ENCODE assay signal across 27 cellular contexts in genomic region chr11:68934321-68934645, GRCh38. TPM values are rescaled to one million over a fixed set of nuclear protein-coding genes. Genes with fewer than 3 reads are reported as not detected.
A peak's percentile ranks its signal among the peaks of the same experiment; 100 is the strongest.
DNase-seq lines count a peak whose midpoint lies in the region; ATAC-seq, FAIRE-seq and TF ChIP-seq lines count a peak whose summit lies in the region.
"Had no signal": no experiment of that assay in that cellular context is flagged by ENCODE, and none has a peak within 500 bp of the region (broad histone marks: within the 10 kb centered on the region; RNA-seq: fewer than 3 reads in every experiment).

No MANE protein-coding gene starts in this region.

- H3K4me3 Mint-ChIP-seq in H9: no peak overlapping the region
- H3K4me3 Mint-ChIP-seq: CD8-positive, alpha-beta T cell; IgD-negative memory B cell had no signal

- intact Hi-C loops in testis (cut with DNase I; ENCODE audit: low total_unique reads): no loop called here

- H3K4me2 ChIP-seq in H9 (ENCODE audit: insufficient read depth, insufficient read length, low read length) (no peak overlapping the region), H1 (ENCODE audit: insufficient read depth in 1 of 2, low read depth in 2 of 2, low read length in 2 of 2) (no peak overlapping the region), neuronal stem cell (ENCODE audit: insufficient read depth, low read length, poor library complexity, severe bottlenecking) (no peak overlapping the region)
- H3K4me2 ChIP-seq: KMS-11 had no signal

- peaks cover 4 to 25% (median 16%) of the 10 kb centered on the region in 4 experiments; a peak in 6 of 8 replicates for H3K36me3 ChIP-seq in H1 (ENCODE audit: control insufficient read depth in 2 of 4, insufficient read depth in 4 of 4, low read length in 3 of 4)
- peaks cover 40 to 88% of the 10 kb centered on the region in 2 donors for H3K36me3 ChIP-seq in neuronal stem cell (replicated peaks in 1 of 2; ENCODE audit: control insufficient read depth in 2 of 2, insufficient read depth in 2 of 2, low read length in 2 of 2)
- H3K36me3 ChIP-seq in testis (ENCODE audit: low read depth, missing control alignments): no peaks in the 10 kb centered on the region

- TF ChIP-seq CTCF in H9 (conservative IDR thresholded peaks at IDR 0.05) (0 out of 3 replicates have a peak, but pooled peaks have one; percentile 19), H1 (IDR thresholded peaks at IDR 0.05; ENCODE audit: control extremely low read depth in 1 of 3, insufficient read depth in 1 of 3, low read depth in 1 of 3, low read length in 3 of 3) (peak in 2 of 3 experiments; percentile 29 to 31; a peak in 2 of 4 replicates), testis (IDR thresholded peaks at IDR 0.05) (no peak)

- WGBS in H9 (ENCODE audit: extremely low coverage, insufficient read length, low lambda C conversion rate): no CpG with 5 or more reads among the region's 12 CpGs
- WGBS in H1 (ENCODE audit: extremely low coverage in 1 of 2, insufficient coverage in 1 of 2, insufficient read length in 1 of 2, insufficient replicate concordance in 2 of 2, low coverage in 1 of 2, low lambda C conversion rate in 2 of 2, missing lambda C conversion rate in 1 of 2), 2 experiments: 89% methylated on average over 12 of the region's 12 CpGs; no CpG with 5 or more reads in 1 of the 2 experiments
- WGBS in neuronal stem cell (ENCODE audit: extremely low coverage in 2 of 2, insufficient read length in 2 of 2, insufficient replicate concordance in 1 of 2), 2 donors: no CpG with 5 or more reads among the region's 12 CpGs
- 84 to 100% methylated on average over 5 to 12 of the region's 12 CpGs for WGBS in testis, 2 donors

- no peak overlapping the region for H2AK5ac ChIP-seq in H9 (ENCODE audit: insufficient read length, low read length)
- H2AK5ac ChIP-seq in H1 (ENCODE audit: low read depth, low read length): no peak overlapping the region
- peak overlapping the region; percentile 18 for H2AK5ac ChIP-seq in neuronal stem cell (ENCODE audit: low read depth, low read length)

- H2BK5ac ChIP-seq in H9 (ENCODE audit: insufficient read length, low read length): no peak overlapping the region
- H2BK5ac ChIP-seq in H1 (ENCODE audit: low read depth, low read length): no peak overlapping the region
- peak overlapping the region; percentile 48 for H2BK5ac ChIP-seq in neuronal stem cell (ENCODE audit: low read length)

- H3K27ac Mint-ChIP-seq in H9: no peak overlapping the region
- H3K27ac Mint-ChIP-seq: CD8-positive, alpha-beta T cell; IgD-negative memory B cell had no signal

- H2AFZ ChIP-seq in H9 (ENCODE audit: low read length): no peak overlapping the region
- H2AFZ ChIP-seq in H1 (ENCODE audit: low read length): no peak overlapping the region
- no peak overlapping the region for H2AFZ ChIP-seq in neuronal stem cell (ENCODE audit: low read length)

- H3K36me3 Mint-ChIP-seq in H9 (ENCODE audit: insufficient read depth in 1 of 3, low read depth in 3 of 3): peaks cover 10 to 55% (median 36%) of the 10 kb centered on the region in 3 experiments; a peak in 6 of 7 replicates

- CTCF ChIA-PET in H1 (lab: Charles Lee; ENCODE audit: partially characterized antibody): interaction anchor here (1.1 to 2.6 kb wide), 4 partner anchors 13 to 78 kb away, joined by 3 to 6 read pairs (median 4); no protein-coding TSS in a partner anchor

- H3K9me3 ChIP-seq in H9 (ENCODE audit: control insufficient read depth, low read depth, low read length) (no peaks in the 10 kb centered on the region), H1 (ENCODE audit: insufficient read depth in 2 of 2, low read depth in 1 of 2, low read length in 1 of 2) (no peaks in the 10 kb centered on the region), neuronal stem cell (replicated peaks in 1 of 2; ENCODE audit: control insufficient read depth in 2 of 2, insufficient read depth in 1 of 2, low read depth in 1 of 2, low read length in 2 of 2) (no peaks in the 10 kb centered on the region), testis (no peaks in the 10 kb centered on the region)
- H3K9me3 ChIP-seq: Caco-2, SJSA1 had no signal

- no peak for FAIRE-seq in H1 (lab: Jason Lieb, UNC)
- FAIRE-seq: GM12891, GM19239 had no signal

- H2BK12ac ChIP-seq in H9 (ENCODE audit: insufficient read length, low read depth, low read length) (no peak overlapping the region), H1 (ENCODE audit: low read depth, low read length) (no peak overlapping the region), neuronal stem cell (ENCODE audit: low read length) (no peak overlapping the region)

- H3K14ac ChIP-seq in H9 (ENCODE audit: insufficient read depth, low read length): no peak overlapping the region
- H3K14ac ChIP-seq in H1 (ENCODE audit: insufficient read length): no peak overlapping the region
- H3K14ac ChIP-seq in neuronal stem cell (ENCODE audit: low read length): no peak overlapping the region

- H3K79me2 ChIP-seq in H9 (ENCODE audit: insufficient read depth, low read length) (no peaks in the 10 kb centered on the region), H1 (ENCODE audit: control insufficient read depth in 1 of 2, insufficient read depth in 2 of 2, low read length in 2 of 2) (no peaks in the 10 kb centered on the region)

- no peak for TF ChIP-seq EP300 in H1 (IDR thresholded peaks at IDR 0.05; ENCODE audit: borderline replicate concordance in 1 of 2, low read depth in 2 of 2, low read length in 2 of 2)

- no peak overlapping the region for H3T11ph ChIP-seq in H9 (ENCODE audit: low read length)

- H3K9me3 Mint-ChIP-seq in H9: no peaks in the 10 kb centered on the region
- H3K9me3 Mint-ChIP-seq: CD8-positive, alpha-beta T cell; IgD-negative memory B cell had no signal

- H3K9ac ChIP-seq in H9 (ENCODE audit: extremely low read depth, insufficient read length, low read length) (no peak overlapping the region), H1 (replicated peaks in 1 of 4; ENCODE audit: extremely low read depth in 1 of 4, low read depth in 3 of 4, low read length in 3 of 4) (no peak overlapping the region), neuronal stem cell (ENCODE audit: low read depth, low read length, poor library complexity) (peak overlapping the region; percentile 37)
- H3K9ac ChIP-seq: KMS-11 had no signal

- no peak overlapping the region for H2BK20ac ChIP-seq in H9 (ENCODE audit: low read depth, low read length, poor library complexity, severe bottlenecking)
- H2BK20ac ChIP-seq in H1 (ENCODE audit: low read length): no peak overlapping the region

- TF ChIP-seq POLR2A in H1 (IDR thresholded peaks at IDR 0.05; ENCODE audit: control extremely low read depth in 1 of 2, low read depth in 2 of 2, low read length in 2 of 2): no peak
- no peak for TF ChIP-seq POLR2A in testis (IDR thresholded peaks at IDR 0.05)

- no peaks in the 10 kb centered on the region for H3K4me1 Mint-ChIP-seq in H9
- H3K4me1 Mint-ChIP-seq: IgD-negative memory B cell had no signal

- no peak overlapping the region for H3K4ac ChIP-seq in H9 (ENCODE audit: low read depth, low read length)
- H3K4ac ChIP-seq in H1 (replicated peaks; ENCODE audit: insufficient read length, low read depth, low read length): no peak overlapping the region
- H3K4ac ChIP-seq in neuronal stem cell (ENCODE audit: low read length): no peak overlapping the region

- H3K23me2 ChIP-seq in H9 (ENCODE audit: insufficient read length, low read depth, low read length, poor library complexity, severe bottlenecking) (no peaks in the 10 kb centered on the region), H1 (ENCODE audit: low read depth, low read length) (no peaks in the 10 kb centered on the region)

- H4K8ac ChIP-seq in H9 (replicated peaks; ENCODE audit: insufficient read length, low read depth, low read length) (no peak overlapping the region), H1 (ENCODE audit: extremely low read depth, insufficient read depth, low read length) (no peak overlapping the region), neuronal stem cell (ENCODE audit: low read depth, low read length) (no peak overlapping the region)

- H4K20me1 ChIP-seq in H9 (ENCODE audit: control insufficient read depth, insufficient read depth, insufficient read length): no peaks in the 10 kb centered on the region
- peaks cover 3 to 4% of the 10 kb centered on the region in 2 experiments for H4K20me1 ChIP-seq in H1 (replicated peaks in 1 of 2; ENCODE audit: control insufficient read depth in 1 of 2, insufficient read depth in 2 of 2, low read length in 2 of 2)

- H3K27me3 Mint-ChIP-seq in H9 (ENCODE audit: low read depth): no peaks in the 10 kb centered on the region
- H3K27me3 Mint-ChIP-seq: IgD-negative memory B cell had no signal

- H3K23ac ChIP-seq in H9 (ENCODE audit: insufficient read length, low read depth, low read length) (no peak overlapping the region), H1 (ENCODE audit: insufficient read length) (no peak overlapping the region), neuronal stem cell (ENCODE audit: low read depth, low read length, poor library complexity) (no peak overlapping the region)

- peak in 1 of 2 experiments; percentile 30; a peak in 2 of 4 replicates for TF ChIP-seq RAD21 in H1 (IDR thresholded peaks at IDR 0.05 in 1 of 2, conservative IDR thresholded peaks at IDR 0.05 in 1 of 2; ENCODE audit: low read depth in 2 of 2, low read length in 2 of 2)

- H2BK15ac ChIP-seq in H9 (ENCODE audit: low read depth, low read length): no peak overlapping the region
- no peak overlapping the region for H2BK15ac ChIP-seq in H1 (ENCODE audit: low read length)
- H2BK15ac ChIP-seq in neuronal stem cell (ENCODE audit: low read length): no peak overlapping the region

- H3K27me3 ChIP-seq in H9 (ENCODE audit: insufficient read depth, low read length) (no peaks in the 10 kb centered on the region), H1 (replicated peaks in 1 of 4; ENCODE audit: control insufficient read depth in 3 of 4, extremely low read depth in 1 of 4, insufficient read depth in 3 of 4, low read length in 3 of 4) (no peaks in the 10 kb centered on the region), neuronal stem cell (ENCODE audit: control insufficient read depth in 3 of 3, insufficient read depth in 3 of 3, low read depth in 1 of 3, low read length in 3 of 3) (no peaks in the 10 kb centered on the region), testis (no peaks in the 10 kb centered on the region)
- H3K27me3 ChIP-seq: SJSA1 had no signal

- H3K4me3 ChIP-seq in H1 (ENCODE audit: extremely low read depth in 1 of 4, insufficient read depth in 2 of 4, low read depth in 3 of 4, low read length in 4 of 4) (no peak overlapping the region), neuronal stem cell (ENCODE audit: low read length in 2 of 2) (no peak overlapping the region), testis (no peak overlapping the region)
- H3K4me3 ChIP-seq: SJSA1 had no signal

- POLR2A ChIA-PET in H1 (lab: Charles Lee; ENCODE audit: partially characterized antibody): interaction anchor here (1.4 kb wide), 1 partner anchor 8 kb away, joined by 5 read pairs; no protein-coding TSS in a partner anchor

- no peak for DNase-seq in H9
- no peak for DNase-seq in H1 (ENCODE audit: low read depth in 1 of 2, low spot score in 2 of 2)
- DNase-seq in neuronal stem cell (ENCODE audit: low spot score): no peak
- no peak for DNase-seq in testis
- DNase-seq in stimulated activated CD8-positive, alpha-beta memory T cell treated with anti-CD3 and anti-CD28 coated beads, Interleukin-4, amount 100 ng/mL, for 48 hours: no peak
- DNase-seq in ecto neural progenitor cell (ENCODE audit: low spot score): no peak
- no peak for DNase-seq in activated CD4-positive, alpha-beta T cell treated with anti-CD3 and anti-CD28 coated beads, Interleukin-2, amount 50 U/mL, for 48 hours
- DNase-seq: Caco-2; CD8-positive, alpha-beta T cell; DMS 273 treated with DMSO at 0.1 percent for 48 hours; DMS79; EL; GF-D8; MM.1S; NCI-H187; NCI-H2171 treated with DMSO at 0.1 percent for 48 hours; NCI-H524; PC-3; Right ventricle myocardium superior had no signal

- no peak overlapping the region for H3K56ac ChIP-seq in H9 (ENCODE audit: insufficient read length, low read depth, low read length)
- H3K56ac ChIP-seq in H1 (replicated peaks; ENCODE audit: insufficient read length, low read depth, low read length): no peak overlapping the region

- H4K5ac ChIP-seq in H9 (ENCODE audit: insufficient read length, low read depth, low read length) (no peak overlapping the region), H1 (ENCODE audit: insufficient read length, low read depth, low read length) (no peak overlapping the region)

- H3K79me1 ChIP-seq in H9 (ENCODE audit: insufficient read depth, low read depth, low read length, poor library complexity, severe bottlenecking) (no peaks in the 10 kb centered on the region), H1 (ENCODE audit: low read depth, low read length) (no peaks in the 10 kb centered on the region; the same call in 1 of the 2 replicates), neuronal stem cell (ENCODE audit: low read depth, low read length) (peaks cover 1% of the 10 kb centered on the region)

- H3K27ac ChIP-seq in H9 (ENCODE audit: insufficient read length, low read depth, low read length): no peak overlapping the region
- no peak overlapping the region for H3K27ac ChIP-seq in H1 (ENCODE audit: low read depth, low read length)
- H3K27ac ChIP-seq in neuronal stem cell (replicated peaks; ENCODE audit: low read length): no peak overlapping the region
- peak overlapping the region; percentile 55 to 75 for H3K27ac ChIP-seq in testis
- H3K27ac ChIP-seq: KMS-11, SJSA1 had no signal

- no peaks in the 10 kb centered on the region for H3K4me1 ChIP-seq in H9 (ENCODE audit: insufficient read depth, low read length)
- H3K4me1 ChIP-seq in H1 (replicated peaks in 1 of 4; ENCODE audit: control insufficient read depth in 3 of 4, insufficient read depth in 4 of 4, low read length in 3 of 4): no peaks in the 10 kb centered on the region
- no peaks in the 10 kb centered on the region for H3K4me1 ChIP-seq in neuronal stem cell (ENCODE audit: control insufficient read depth in 2 of 2, insufficient read depth in 1 of 2, low read depth in 1 of 2, low read length in 2 of 2)
- H3K4me1 ChIP-seq in testis: peaks cover 20% of the 10 kb centered on the region
- H3K4me1 ChIP-seq: Caco-2, SJSA1 had no signal

- H2BK120ac ChIP-seq in H9 (ENCODE audit: low read depth, low read length, poor library complexity, severe bottlenecking): no peak overlapping the region
- no peak overlapping the region for H2BK120ac ChIP-seq in H1 (replicated peaks; ENCODE audit: low read depth, low read length)
- H2BK120ac ChIP-seq in neuronal stem cell (ENCODE audit: low read depth, low read length): peak overlapping the region; percentile 54

- no peak for ATAC-seq in GM19395 (IDR thresholded peaks at IDR 0.05; ENCODE audit: unreplicated experiment)
- ATAC-seq: CD8-positive, alpha-beta T cell; HCT116; PC-3 had no signal

- no peak overlapping the region for H3K18ac ChIP-seq in H9 (ENCODE audit: insufficient read length, low read depth, low read length)
- H3K18ac ChIP-seq in H1 (ENCODE audit: extremely low read depth, low read length): no peak overlapping the region
- no peak overlapping the region for H3K18ac ChIP-seq in neuronal stem cell (ENCODE audit: low read length)

- no peak overlapping the region for H4K91ac ChIP-seq in H9 (ENCODE audit: insufficient read length, low read depth, low read length)
- H4K91ac ChIP-seq in H1 (replicated peaks; ENCODE audit: insufficient read length, low read length): no peak overlapping the region
- no peak overlapping the region for H4K91ac ChIP-seq in neuronal stem cell (ENCODE audit: low read depth, low read length, poor library complexity)

RNA-seq across cellular contexts. Expression of gene IGHMBP2, which starts 30.6 kb away (rescaled TPM):
- total RNA-seq in H9 (2021) (21.9 and 24.0 TPM in 2 replicates), testis (10 to 100 TPM; 42.6 to 47.1 TPM)
- 17.6 and 19.1 TPM in 2 replicates for total RNA-seq in H1 (2021; fragmentation: NEBNext Ultra II Directional; extraction: Animal tissue kit (Norgen Biotek cat#: 25700))
- polyA plus RNA-seq in H1 (2011; rRNA removed) (8.4 and 11.5 TPM in 2 replicates), testis (ENCODE audit: insufficient read depth, low read depth, low replicate concordance) (68.9 TPM)
- 8.8 TPM for polyA plus RNA-seq in H1 (2011; cell fraction: cytosol; rRNA removed)
- 43.3 TPM for polyA plus RNA-seq in H1 (2011; cell fraction: nucleus; rRNA removed)
- 12.0 to 13.5 TPM (median 12.3 TPM) in 4 replicates for polyA plus RNA-seq in H1 (2012, experiment 1 of 2)
- polyA plus RNA-seq in H1 (2012, experiment 2 of 2): 9.2 TPM
- polyA plus RNA-seq in H1 (2013, experiment 1 of 2): 8.5 TPM
- 8.0 TPM for polyA plus RNA-seq in H1 (2013, experiment 2 of 2)
- polyA minus RNA-seq in H1 (2011; rRNA and poly(A)+ RNA removed): 22.9 and 25.7 TPM in 2 replicates
- polyA minus RNA-seq in H1 (2011; cell fraction: cytosol; rRNA and poly(A)+ RNA removed): 15.8 TPM
- 38.1 TPM for polyA minus RNA-seq in H1 (2011; cell fraction: nucleus; rRNA and poly(A)+ RNA removed)
- 7.8 TPM for polyA plus RNA-seq in neuronal stem cell (2013, experiment 1 of 2)
- polyA plus RNA-seq in neuronal stem cell (2013, experiment 2 of 2): 7.6 TPM

RNA-seq across cellular contexts. Expression of gene MRPL21, which starts 30.7 kb away (rescaled TPM):
- total RNA-seq in H9 (2021): 82.3 and 91.5 TPM in 2 replicates
- 103 and 107 TPM in 2 replicates for total RNA-seq in H1 (2021; fragmentation: NEBNext Ultra II Directional; extraction: Animal tissue kit (Norgen Biotek cat#: 25700))
- polyA plus RNA-seq in H1 (2011; rRNA removed): 72.0 and 102 TPM in 2 replicates
- 103 TPM for polyA plus RNA-seq in H1 (2011; cell fraction: cytosol; rRNA removed)
- 65.0 TPM for polyA plus RNA-seq in H1 (2011; cell fraction: nucleus; rRNA removed)
- polyA plus RNA-seq in H1 (2012, experiment 1 of 2): 87.9 to 110 TPM (median 103 TPM) in 4 replicates
- polyA plus RNA-seq in H1 (2012, experiment 2 of 2): 154 TPM
- 114 TPM for polyA plus RNA-seq in H1 (2013, experiment 1 of 2)
- polyA plus RNA-seq in H1 (2013, experiment 2 of 2): 114 TPM
- 33.9 and 40.8 TPM in 2 replicates for polyA minus RNA-seq in H1 (2011; rRNA and poly(A)+ RNA removed)
- polyA minus RNA-seq in H1 (2011; cell fraction: cytosol; rRNA and poly(A)+ RNA removed): 27.4 TPM
- 44.7 TPM for polyA minus RNA-seq in H1 (2011; cell fraction: nucleus; rRNA and poly(A)+ RNA removed)
- 72.9 TPM for polyA plus RNA-seq in neuronal stem cell (2013, experiment 1 of 2)
- polyA plus RNA-seq in neuronal stem cell (2013, experiment 2 of 2): 67.6 TPM
- 10 to 100 TPM; 43.2 to 45.0 TPM for total RNA-seq in testis
- 96.2 TPM for polyA plus RNA-seq in testis (ENCODE audit: insufficient read depth, low read depth, low replicate concordance)

RNA-seq across cellular contexts. Expression of gene MRGPRD, which starts 46.5 kb away (rescaled TPM):
- total RNA-seq in H9 (2021) (not detected in 2 replicates), testis (not detected)
- total RNA-seq in H1 (2021; fragmentation: NEBNext Ultra II Directional; extraction: Animal tissue kit (Norgen Biotek cat#: 25700)): not detected in 2 replicates
- polyA plus RNA-seq in H1 (2011; rRNA removed) (not detected in 2 replicates), testis (ENCODE audit: insufficient read depth, low read depth, low replicate concordance) (not detected)
- not detected for polyA plus RNA-seq in H1 (2011; cell fraction: cytosol; rRNA removed)
- polyA plus RNA-seq in H1 (2011; cell fraction: nucleus; rRNA removed): not detected
- polyA plus RNA-seq in H1 (2012, experiment 1 of 2): not detected in 4 replicates
- not detected for polyA plus RNA-seq in H1 (2012, experiment 2 of 2)
- not detected for polyA plus RNA-seq in H1 (2013, experiment 1 of 2)
- polyA plus RNA-seq in H1 (2013, experiment 2 of 2): not detected
- polyA minus RNA-seq in H1 (2011; rRNA and poly(A)+ RNA removed): 0.24 TPM in 1 of 2 replicates, not detected in the other
- polyA minus RNA-seq in H1 (2011; cell fraction: cytosol; rRNA and poly(A)+ RNA removed): not detected
- not detected for polyA minus RNA-seq in H1 (2011; cell fraction: nucleus; rRNA and poly(A)+ RNA removed)
- 0.04 TPM for polyA plus RNA-seq in neuronal stem cell (2013, experiment 1 of 2)
- not detected for polyA plus RNA-seq in neuronal stem cell (2013, experiment 2 of 2)
- total RNA-seq: A673; Caco-2; CD8-positive, alpha-beta T cell; PC-3; Right ventricle myocardium superior; SJSA1 had no signal
- polyA plus RNA-seq: IgD-negative memory B cell had no signal

Comparison
In these comparisons a context has a peak if more than half of its experiments do, and no peak if none do; other contexts are left out.
1. H3K27ac ChIP-seq: peak in testis (2 of 2); none in H9 (single experiment), H1 (single experiment) and neuronal stem cell (single experiment).
2. CTCF ChIP-seq: peak in H9 (single experiment) and H1 (2 of 3); none in testis (0 of 3).